20 cellular contexts compared by ENCODE assay signal in the genomic region with DNA sequence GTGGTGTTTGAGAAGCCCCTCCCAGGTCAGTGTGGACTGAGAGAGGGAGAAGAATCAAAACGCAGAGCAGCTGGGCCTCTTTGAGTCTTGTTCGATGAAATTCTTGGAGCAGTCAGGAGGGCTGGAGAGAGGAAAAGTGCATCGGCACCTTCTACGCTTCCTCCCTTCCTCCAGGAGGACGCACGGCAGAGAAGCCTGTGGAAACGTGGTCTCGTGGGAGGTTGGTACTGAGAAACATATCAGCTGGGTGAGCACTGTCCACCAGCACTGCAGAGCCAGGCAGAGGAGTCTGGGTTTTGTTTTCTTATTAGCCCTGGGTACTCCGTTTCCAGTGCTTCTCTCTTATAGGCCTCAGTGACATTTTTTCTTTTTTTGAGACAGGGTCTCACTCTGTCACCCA. TPM values are rescaled to one million over a fixed set of nuclear protein-coding genes. Genes with fewer than 3 reads are reported as not detected.
A peak's percentile ranks its signal among the peaks of the same experiment; 100 is the strongest.
DNase-seq lines count a peak whose midpoint lies in the region; ATAC-seq and TF ChIP-seq lines count a peak whose summit lies in the region.
"Had no signal": no experiment of that assay in that cellular context is flagged by ENCODE, and none has a peak within 500 bp of the region (broad histone marks: within the 10 kb centered on the region; RNA-seq: fewer than 3 reads in every experiment).

No MANE protein-coding gene starts in this region.

- H3K9me3 ChIP-seq in muscle layer of duodenum (ENCODE audit: control insufficient read depth in 1 of 2, low read length in 2 of 2) = no peaks in the 10 kb centered on the region
- no peaks in the 10 kb centered on the region for H3K9me3 ChIP-seq in tibial artery
- H3K9me3 ChIP-seq in adrenal gland (replicated peaks in 1 of 3) = no peaks in the 10 kb centered on the region
- H3K9me3 ChIP-seq: BE2C had no signal

- DNase-seq in Right ventricle myocardium superior (no peak), Right ventricle myocardium inferior (ENCODE audit: missing footprints) (no peak), chondrocyte (ENCODE audit: low spot score) (no peak), tibial artery (no peak), COR-L47 (lab: John Stamatoyannopoulos, UW) (no peak), adrenal gland (no peak)
- DNase-seq: activated CD4-positive, alpha-beta T cell treated with anti-CD3 and anti-CD28 coated beads for 4 hours; activated naive CD8-positive, alpha-beta T cell treated with anti-CD3 and anti-CD28 coated beads, Interleukin-2, amount 10 ng/mL, durations not matched to agents 7 days and 5 days; BE2C; kidney glomerular epithelial cell; NCI-H1092; NCI-H2029; NCI-H510A treated with DMSO at 0.1 percent for 48 hours; nephron progenitor cell; stimulated activated CD8-positive, alpha-beta memory T cell treated with anti-CD3 and anti-CD28 coated beads, Interleukin-4, amount 100 ng/mL, for 48 hours had no signal

- ATAC-seq in Right ventricle myocardium superior (ENCODE audit: poor library complexity) (peak; percentile 34), Right ventricle myocardium inferior (no peak), GM21723 (IDR thresholded peaks at IDR 0.05; ENCODE audit: unreplicated experiment) (no peak)
- ATAC-seq: HCT116 had no signal

- peaks cover under 1% of the 10 kb centered on the region for H3K9me3 Mint-ChIP-seq in chondrocyte (ENCODE audit: low read depth)
- H3K9me3 Mint-ChIP-seq: activated naive CD8-positive, alpha-beta T cell treated with anti-CD3 and anti-CD28 coated beads, Interleukin-2, amount 10 ng/mL, durations not matched to agents 7 days and 5 days had no signal

- WGBS in adrenal gland, 4 donors = 69 to 80% (median 74%) methylated on average over 9 of the region's 9 CpGs

- no peaks in the 10 kb centered on the region for H3K36me3 Mint-ChIP-seq in chondrocyte (ENCODE audit: low read depth)
- H3K36me3 Mint-ChIP-seq: activated naive CD8-positive, alpha-beta T cell treated with anti-CD3 and anti-CD28 coated beads, Interleukin-2, amount 10 ng/mL, durations not matched to agents 7 days and 5 days had no signal

- H3K4me3 ChIP-seq in muscle layer of duodenum (ENCODE audit: low read depth in 1 of 2, low read length in 2 of 2) (no peak overlapping the region), tibial artery (no peak overlapping the region), adrenal gland (no peak overlapping the region)

- H3K4me1 ChIP-seq in muscle layer of duodenum (ENCODE audit: control insufficient read depth in 1 of 2, insufficient read depth in 2 of 2, low read length in 2 of 2) (peaks cover 9 to 19% of the 10 kb centered on the region in 2 donors), tibial artery (peaks cover 0 to 29% (median 8%) of the 10 kb centered on the region in 4 donors), adrenal gland (replicated peaks in 1 of 2) (no peaks in the 10 kb centered on the region)
- H3K4me1 ChIP-seq: BE2C had no signal

- H3K27me3 ChIP-seq in muscle layer of duodenum (ENCODE audit: low read depth, low read length) = no peaks in the 10 kb centered on the region
- H3K27me3 ChIP-seq in tibial artery = no peaks in the 10 kb centered on the region
- H3K27me3 ChIP-seq in adrenal gland = no peaks in the 10 kb centered on the region
- H3K27me3 ChIP-seq: BE2C had no signal

- H3K27me3 Mint-ChIP-seq in chondrocyte (ENCODE audit: low read depth) = no peaks in the 10 kb centered on the region
- H3K27me3 Mint-ChIP-seq: activated naive CD8-positive, alpha-beta T cell treated with anti-CD3 and anti-CD28 coated beads, Interleukin-2, amount 10 ng/mL, durations not matched to agents 7 days and 5 days had no signal

- no peaks in the 10 kb centered on the region for H3K36me3 ChIP-seq in muscle layer of duodenum (ENCODE audit: control insufficient read depth in 1 of 2, insufficient read depth in 2 of 2, low read length in 2 of 2)
- no peaks in the 10 kb centered on the region for H3K36me3 ChIP-seq in tibial artery
- no peaks in the 10 kb centered on the region for H3K36me3 ChIP-seq in adrenal gland (replicated peaks in 1 of 2)
- H3K36me3 ChIP-seq: BE2C had no signal

- TF ChIP-seq POLR2A in adrenal gland (IDR thresholded peaks at IDR 0.05) = no peak

- H3K27ac Mint-ChIP-seq in chondrocyte (ENCODE audit: unreplicated experiment) = peak overlapping the region; percentile 8
- H3K27ac Mint-ChIP-seq: activated naive CD8-positive, alpha-beta T cell treated with anti-CD3 and anti-CD28 coated beads, Interleukin-2, amount 10 ng/mL, durations not matched to agents 7 days and 5 days; activated T-helper 2 cell treated with anti-CD3 and anti-CD28 coated beads, Interferon-gamma antibody, Interleukin-2, Interleukin-4, amounts not matched to agents 10 μg/mL and 5 μg/mL and 100 μg/mL, durations not matched to agents 14 hours and 24 hours and 36 hours; nephron progenitor cell had no signal

- H3K4me3 Mint-ChIP-seq in chondrocyte (ENCODE audit: unreplicated experiment) = no peak overlapping the region
- H3K4me3 Mint-ChIP-seq: activated naive CD8-positive, alpha-beta T cell treated with anti-CD3 and anti-CD28 coated beads, Interleukin-2, amount 10 ng/mL, durations not matched to agents 7 days and 5 days; nephron progenitor cell had no signal

- H3K4me1 Mint-ChIP-seq in chondrocyte (ENCODE audit: low read depth) = peaks cover 28% of the 10 kb centered on the region
- H3K4me1 Mint-ChIP-seq: activated naive CD8-positive, alpha-beta T cell treated with anti-CD3 and anti-CD28 coated beads, Interleukin-2, amount 10 ng/mL, durations not matched to agents 7 days and 5 days had no signal

- intact Hi-C loops in Right ventricle myocardium superior (cut with DNase I) = no loop called here
- intact Hi-C loops in Right ventricle myocardium inferior (cut with DNase I) = no loop called here
- intact Hi-C loops in tibial artery (cut with DNase I; ENCODE audit: low total_unique reads) = no loop called here
- intact Hi-C loops in adrenal gland (cut with DNase I) = no loop called here

- peak overlapping the region; percentile 35 for H3K27ac ChIP-seq in muscle layer of duodenum (ENCODE audit: low read length)
- H3K27ac ChIP-seq in tibial artery = peak overlapping the region; percentile 51 to 60
- no peak overlapping the region for H3K27ac ChIP-seq in adrenal gland

- TF ChIP-seq CTCF in chondrocyte (IDR thresholded peaks at IDR 0.05) (no peak), tibial artery (IDR thresholded peaks at IDR 0.05) (no peak), adrenal gland (IDR thresholded peaks at IDR 0.05) (no peak)

RNA-seq across cellular contexts. Expression of a gene that starts 52.7 kb away (rescaled TPM):
- total RNA-seq in Right ventricle myocardium superior (125 TPM), Right ventricle myocardium inferior (122 TPM), chondrocyte (0.05 to 0.46 TPM (median 0.10 TPM) in 3 replicates), adrenal gland (1 to 10 TPM in 7 of 8 donors, under 1 TPM in 1; 0.25 to 9.5 (median 3.0) TPM)
- polyA plus RNA-seq in adrenal gland = 1 to 10 TPM in 2 of 3 donors, under 1 TPM in 1; 0.77 to 2.2 (median 1.1) TPM
- total RNA-seq: epithelial cell of proximal tubule had no signal

Comparison
In these comparisons a context has a peak if more than half of its experiments do, and no peak if none do; other contexts are left out.
1. H3K27ac ChIP-seq: peak in muscle layer of duodenum (single experiment) and tibial artery (2 of 2); none in adrenal gland (0 of 5).
2. RNA of a gene that starts 52.7 kb away (total RNA-seq): 125 TPM in Right ventricle myocardium superior (single experiment) and 122 TPM in Right ventricle myocardium inferior (single experiment); 0.25 to 9.5 TPM in adrenal gland and 0.05 to 0.46 TPM in chondrocyte; every median in the first group is over 10 times any median in the second.